7 cellular contexts compared by ENCODE assay signal in the genomic region with DNA sequence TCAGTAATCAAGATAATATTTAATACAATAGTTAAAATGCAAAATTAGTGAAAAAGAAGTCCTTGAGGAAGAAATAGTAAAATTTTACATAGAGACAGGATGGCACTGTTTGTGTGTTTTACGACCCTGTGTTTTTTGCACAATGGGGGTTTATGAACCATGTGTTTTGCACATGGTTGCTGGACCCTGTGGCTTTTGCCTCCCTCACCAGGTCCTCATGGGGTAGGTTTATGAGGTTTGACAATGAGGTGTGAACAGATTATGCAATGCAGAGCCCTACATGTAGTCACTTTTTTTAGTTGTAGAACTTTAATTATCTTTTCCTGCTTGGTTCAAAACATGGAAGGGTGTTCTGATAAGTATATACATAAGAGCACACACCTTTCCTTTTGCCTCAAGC.
"Had no signal": no experiment of that assay in that cellular context is flagged by ENCODE, and none has a peak within 500 bp of the region (broad histone marks: within the 10 kb centered on the region; RNA-seq: fewer than 3 reads in every experiment).

No MANE protein-coding gene starts in this region.

- DNase-seq: GDM1 had no signal

- ATAC-seq: GM12878 had no signal

- H3K4me3 ChIP-seq: GM12878 had no signal

- FAIRE-seq: G401.6, GM12878, GM12891, GM12892, GM18507, GM19239 had no signal
